ENCODE assay signal across 10 cellular contexts in the genomic region with DNA sequence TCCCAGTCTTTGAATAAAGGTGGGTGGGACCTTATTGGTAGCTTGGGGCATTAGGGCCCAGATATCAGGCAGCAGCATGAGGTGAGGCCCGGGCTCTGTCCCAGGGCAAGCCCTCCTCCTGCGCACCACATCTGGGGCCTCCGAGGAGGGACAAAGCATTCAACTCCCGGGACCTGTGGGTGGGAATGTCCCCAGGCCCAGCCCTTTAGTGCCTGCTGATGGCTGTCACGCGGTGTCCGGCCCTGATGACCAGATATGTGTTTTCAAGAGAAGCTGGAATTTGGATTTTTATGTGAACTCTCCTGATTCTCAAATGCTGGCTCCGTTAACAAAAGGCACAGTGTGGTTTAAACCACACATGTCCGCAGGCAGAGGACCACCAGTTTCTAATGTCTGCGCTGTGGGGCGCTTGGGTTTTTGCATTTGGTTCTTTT. TPM values are rescaled to one million over a fixed set of nuclear protein-coding genes. Genes with fewer than 3 reads are reported as not detected.
DNase-seq lines count a peak whose midpoint lies in the region; ATAC-seq, FAIRE-seq and TF ChIP-seq lines count a peak whose summit lies in the region.
"Had no signal": no experiment of that assay in that cellular context is flagged by ENCODE, and none has a peak within 500 bp of the region (broad histone marks: within the 10 kb centered on the region; RNA-seq: fewer than 3 reads in every experiment).

No MANE protein-coding gene starts in this region.

- H4K91ac ChIP-seq in IMR-90 (ENCODE audit: insufficient read depth, low read depth, low read length), result peak overlapping the region; percentile 95

- CTCF ChIA-PET in IMR-90 (lab: Yijun Ruan, JAX), result no interaction called here

- peak overlapping the region; percentile 99 for H3K23ac ChIP-seq in IMR-90 (ENCODE audit: low read depth, low read length)

- BruUV-seq in IMR-90 (replicated peaks; lab: Mats Ljungman, UMichigan), result no TSS peak

- H3K9me3 ChIP-seq in IMR-90 (ENCODE audit: control insufficient read depth, insufficient read depth, low read length), result no peaks in the 10 kb centered on the region
- no peaks in the 10 kb centered on the region for H3K9me3 ChIP-seq in mucosa of stomach (ENCODE audit: control insufficient read depth, low read length)
- H3K9me3 ChIP-seq in upper lobe of left lung, result no peaks in the 10 kb centered on the region

- H3K4ac ChIP-seq in IMR-90 (ENCODE audit: low read depth, low read length), result peak overlapping the region; percentile 98

- peak overlapping the region; percentile 82 for H4K5ac ChIP-seq in IMR-90 (ENCODE audit: low read depth, low read length)

- peaks cover 3% of the 10 kb centered on the region; the same call in 1 of the 2 replicates for H3K36me3 ChIP-seq in IMR-90 (ENCODE audit: control insufficient read depth, insufficient read depth, low read length)
- no peaks in the 10 kb centered on the region for H3K36me3 ChIP-seq in mucosa of stomach (ENCODE audit: control insufficient read depth, insufficient read depth, low read length)
- no peaks in the 10 kb centered on the region for H3K36me3 ChIP-seq in upper lobe of left lung

- POLR2A ChIA-PET in IMR-90 (lab: Charles Lee; ENCODE audit: unreplicated experiment), result no interaction called here

- H2AK9ac ChIP-seq in IMR-90 (replicated peaks; ENCODE audit: low read depth, low read length, poor library complexity), result peak overlapping the region; percentile 94

- peak overlapping the region; percentile 37; the same call in 1 of the 2 replicates for H3K9ac ChIP-seq in IMR-90 (ENCODE audit: low read depth, low read length)
- H3K9ac ChIP-seq in mucosa of stomach (ENCODE audit: low read length), result peak overlapping the region; percentile 67

- peak overlapping the region; percentile 55; the same call in 1 of the 2 replicates for H3K4me2 ChIP-seq in IMR-90 (ENCODE audit: low read depth, low read length)

- H3K27me3 ChIP-seq in IMR-90 (ENCODE audit: control insufficient read depth, insufficient read depth, low read length) (no peaks in the 10 kb centered on the region), dorsolateral prefrontal cortex (no peaks in the 10 kb centered on the region), mucosa of stomach (ENCODE audit: control insufficient read depth, insufficient read depth, low read length) (no peaks in the 10 kb centered on the region), upper lobe of left lung (no peaks in the 10 kb centered on the region)

- peak overlapping the region; percentile 61 for H3K56ac ChIP-seq in IMR-90 (ENCODE audit: extremely low read depth, insufficient read depth, low read length)

- no peak overlapping the region for H2AFZ ChIP-seq in IMR-90 (replicated peaks; ENCODE audit: low read length, poor library complexity)

- no peak for TF ChIP-seq EP300 in upper lobe of left lung (IDR thresholded peaks at IDR 0.05)

- peak overlapping the region; percentile 82 for H3K18ac ChIP-seq in IMR-90 (ENCODE audit: low read depth, low read length)

- intact Hi-C loops in IMR-90 (cut with micrococcal nuclease), result no loop called here
- intact Hi-C loops in dorsolateral prefrontal cortex (cut with DNase I), result no loop called here

- no peak for ATAC-seq in IMR-90 (ENCODE audit: low read depth)
- peak in 1 of 2 donors; percentile 27 for ATAC-seq in upper lobe of left lung (ENCODE audit: low FRiP score in 2 of 2)
- ATAC-seq in GM18907 (IDR thresholded peaks at IDR 0.05; ENCODE audit: unreplicated experiment), result no peak

- dilution Hi-C loops in IMR-90 (cut with HindIII; ENCODE audit: low sequenced_read_pairs, unreplicated experiment), result no loop called here

- peak overlapping the region; percentile 96 for H3K14ac ChIP-seq in IMR-90 (replicated peaks; ENCODE audit: low read depth, low read length)

- in situ Hi-C loops in IMR-90 (cut with MboI; ENCODE audit: low sequenced_read_pairs), result no loop called here

- TF ChIP-seq CTCF in IMR-90 (conservative IDR thresholded peaks at IDR 0.05; ENCODE audit: low read depth, low read length) (no peak), dorsolateral prefrontal cortex (IDR thresholded peaks at IDR 0.05 in 54 of 56, conservative IDR thresholded peaks at IDR 0.05 in 2 of 56; ENCODE audit: low read depth in 1 of 56, partially characterized antibody in 56 of 56) (no peak), upper lobe of left lung (IDR thresholded peaks at IDR 0.05) (no peak)

- peak overlapping the region; percentile 80 for H3K27ac ChIP-seq in IMR-90 (ENCODE audit: insufficient read depth, low read length)
- H3K27ac ChIP-seq in dorsolateral prefrontal cortex, result peak overlapping the region in 55 of 59 donors; percentile 46 to 91 (median 83)
- H3K27ac ChIP-seq in upper lobe of left lung, result peak overlapping the region; percentile 77 to 83 (median 80)

- FAIRE-seq in GM12892 (lab: Jason Lieb, UNC), result no peak

- peaks cover 52 to 97% of the 10 kb centered on the region in 2 experiments for H3K79me1 ChIP-seq in IMR-90 (ENCODE audit: low read depth in 1 of 2, low read length in 2 of 2)

- peaks cover 94% of the 10 kb centered on the region for H4K20me1 ChIP-seq in IMR-90 (ENCODE audit: insufficient read depth, low read length)

- TF ChIP-seq RAD21 in IMR-90 (IDR thresholded peaks at IDR 0.05; ENCODE audit: low read length), result no peak

- no peak for DNase-seq in IMR-90
- no peak for DNase-seq in dorsolateral prefrontal cortex
- peak in 1 of 2 donors; percentile 65 for DNase-seq in upper lobe of left lung
- DNase-seq in NAMALWA (ENCODE audit: low spot score), result no peak
- no peak for DNase-seq in GM12892 (ENCODE audit: insufficient read length)
- DNase-seq: activated CD8-positive, alpha-beta T cell treated with anti-CD3 and anti-CD28 coated beads, Interleukin-2, amount 10 ng/mL, durations not matched to agents 7 days and 5 days; naive thymus-derived CD4-positive, alpha-beta T cell; NCI-H2227 treated with DMSO at 0.1 percent for 48 hours had no signal

- H4K8ac ChIP-seq in IMR-90 (ENCODE audit: low read depth in 2 of 2, low read length in 2 of 2), result peak overlapping the region; percentile 54 to 65; a peak in 3 of 4 replicates

- H2BK15ac ChIP-seq in IMR-90 (ENCODE audit: low read depth, low read length), result peak overlapping the region; percentile 87; the same call in 2 of the 3 replicates

- H3K4me3 ChIP-seq in IMR-90 (ENCODE audit: insufficient read depth, low read depth, low read length), result no peak overlapping the region
- H3K4me3 ChIP-seq in dorsolateral prefrontal cortex, result no peak overlapping the region
- H3K4me3 ChIP-seq in mucosa of stomach (ENCODE audit: low read length), result no peak overlapping the region
- no peak overlapping the region for H3K4me3 ChIP-seq in upper lobe of left lung

- H2BK20ac ChIP-seq in IMR-90 (ENCODE audit: low read depth, low read length), result peak overlapping the region; percentile 80

- peak overlapping the region; percentile 98 for H2BK120ac ChIP-seq in IMR-90 (ENCODE audit: low read depth, low read length)

- peak overlapping the region; percentile 89 for H2BK5ac ChIP-seq in IMR-90 (ENCODE audit: low read depth, low read length, poor library complexity, severe bottlenecking)

- TF ChIP-seq POLR2A in IMR-90 (IDR thresholded peaks at IDR 0.05; ENCODE audit: low read depth, low read length) (no peak), upper lobe of left lung (IDR thresholded peaks at IDR 0.05) (no peak), GM12892 (IDR thresholded peaks at IDR 0.05; ENCODE audit: low read depth, low read length) (no peak)

- H3K4me1 ChIP-seq in IMR-90 (ENCODE audit: control insufficient read depth, insufficient read depth, low read length) (peaks cover 57% of the 10 kb centered on the region), mucosa of stomach (ENCODE audit: control insufficient read depth, insufficient read depth, low read length) (peaks cover 67% of the 10 kb centered on the region), upper lobe of left lung (peaks cover 45 to 81% (median 55%) of the 10 kb centered on the region in 4 donors)

- peaks cover 55% of the 10 kb centered on the region for H3K9me1 ChIP-seq in IMR-90 (ENCODE audit: insufficient read depth, low read length)

- no CpG with 5 or more reads among the region's 11 CpGs for WGBS in IMR-90 (ENCODE audit: extremely low coverage in 2 of 2, insufficient read length in 1 of 2), 2 experiments
- 80 to 92% methylated on average over 6 to 11 of the region's 11 CpGs for WGBS in upper lobe of left lung, 2 donors

- H2AK5ac ChIP-seq in IMR-90 (ENCODE audit: low read depth, low read length), result peak overlapping the region; percentile 99

TF ChIP-seq in IMR-90, 13 proteins besides CTCF, POLR2A, EP300 and RAD21 (continues in another document):
- TF ChIP-seq BHLHE40 (IDR thresholded peaks at IDR 0.05; ENCODE audit: low read depth, low read length), result no peak
- no peak for TF ChIP-seq MAFK (IDR thresholded peaks at IDR 0.05; ENCODE audit: low read depth, low read length)
- TF ChIP-seq, protein P1, sequence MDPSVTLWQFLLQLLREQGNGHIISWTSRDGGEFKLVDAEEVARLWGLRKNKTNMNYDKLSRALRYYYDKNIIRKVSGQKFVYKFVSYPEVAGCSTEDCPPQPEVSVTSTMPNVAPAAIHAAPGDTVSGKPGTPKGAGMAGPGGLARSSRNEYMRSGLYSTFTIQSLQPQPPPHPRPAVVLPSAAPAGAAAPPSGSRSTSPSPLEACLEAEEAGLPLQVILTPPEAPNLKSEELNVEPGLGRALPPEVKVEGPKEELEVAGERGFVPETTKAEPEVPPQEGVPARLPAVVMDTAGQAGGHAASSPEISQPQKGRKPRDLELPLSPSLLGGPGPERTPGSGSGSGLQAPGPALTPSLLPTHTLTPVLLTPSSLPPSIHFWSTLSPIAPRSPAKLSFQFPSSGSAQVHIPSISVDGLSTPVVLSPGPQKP (IDR thresholded peaks at IDR 0.05; ENCODE audit: borderline replicate concordance, low read depth, low read length), result no peak
- TF ChIP-seq RFX5 (IDR thresholded peaks at IDR 0.05; ENCODE audit: low read depth, low read length), result no peak
- no peak for TF ChIP-seq NFE2L2 (IDR thresholded peaks at IDR 0.05; ENCODE audit: low read depth, low read length)
- TF ChIP-seq RCOR1 (IDR thresholded peaks at IDR 0.05; ENCODE audit: insufficient replicate concordance, low read length), result no peak
- TF ChIP-seq SMC3 (IDR thresholded peaks at IDR 0.05; ENCODE audit: low read depth, low read length), result no peak
- TF ChIP-seq MXI1 (IDR thresholded peaks at IDR 0.05; ENCODE audit: borderline replicate concordance, low read depth, low read length), result no peak
- TF ChIP-seq CHD1 (IDR thresholded peaks at IDR 0.05; ENCODE audit: low read depth, low read length), result no peak

RNA-seq across cellular contexts. Expression of a gene that starts 30.5 kb away (rescaled TPM):
- 1.8 and 1.9 TPM in 2 replicates for total RNA-seq in IMR-90 (2012; rRNA removed)
- 10.5 and 14.0 TPM in 2 replicates for polyA plus RNA-seq in IMR-90 (2012; rRNA removed)
- 5.5 and 10.5 TPM in 2 replicates for polyA plus RNA-seq in IMR-90 (2012; cell fraction: cytosol; rRNA removed)
- 18.8 and 32.7 TPM in 2 replicates for polyA plus RNA-seq in IMR-90 (2012; cell fraction: nucleus; rRNA removed; ENCODE audit: low replicate concordance)
- 10 to 100 TPM; 36.4 to 86.1 (median 56.3) TPM for total RNA-seq in dorsolateral prefrontal cortex
- 10 to 100 TPM; 33.8 to 76.6 (median 41.2) TPM for total RNA-seq in upper lobe of left lung
- 5.7 TPM for polyA plus RNA-seq in GM12892 (2012; ENCODE audit: missing spikeins)

Comparison
In these comparisons a context has a peak if more than half of its experiments do, and no peak if none do; other contexts are left out.
1. RNA of a gene that starts 30.5 kb away (total RNA-seq): 36.4 to 86.1 TPM in dorsolateral prefrontal cortex and 33.8 to 76.6 TPM in upper lobe of left lung; 1.8 to 1.9 TPM in IMR-90; every median in the first group is over 10 times any median in the second.
2. Peak in every context shown above with its lines, with median percentiles within 50 percentile points of each other: H3K27ac ChIP-seq.